ENCODE assay signal across 23 cellular contexts in the genomic region with DNA sequence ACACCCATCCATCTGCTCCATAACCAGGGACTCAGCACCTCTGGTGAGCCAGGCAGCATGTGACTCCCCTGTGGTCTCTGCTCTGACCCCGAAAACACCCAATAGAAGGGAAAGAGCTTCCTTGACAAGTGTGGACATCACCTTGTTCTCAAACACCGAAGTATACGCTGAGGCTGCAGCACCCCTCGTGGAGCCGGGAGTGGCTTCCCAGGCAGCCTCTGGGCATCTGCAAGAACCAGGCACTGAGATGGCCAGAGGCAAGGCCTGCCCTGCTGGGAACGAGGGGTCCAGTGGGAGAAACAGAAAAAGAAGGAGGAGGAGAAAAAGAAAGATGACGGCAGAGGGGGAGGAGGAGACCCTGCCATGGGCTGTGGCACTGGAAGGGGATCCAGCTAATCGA. TPM values are rescaled to one million over a fixed set of nuclear protein-coding genes. Genes with fewer than 3 reads are reported as not detected.
A peak's percentile ranks its signal among the peaks of the same experiment; 100 is the strongest.
DNase-seq lines count a peak whose midpoint lies in the region; ATAC-seq, FAIRE-seq and TF ChIP-seq lines count a peak whose summit lies in the region.
"Had no signal": no experiment of that assay in that cellular context is flagged by ENCODE, and none has a peak within 500 bp of the region (broad histone marks: within the 10 kb centered on the region; RNA-seq: fewer than 3 reads in every experiment).

No MANE protein-coding gene starts in this region.

- H3K27ac ChIP-seq in osteoblast (ENCODE audit: low read depth, low read length) (no peak overlapping the region), upper lobe of right lung (no peak overlapping the region), HepG2 (ENCODE audit: extremely low read length, insufficient read depth, low read length) (no peak overlapping the region)
- H3K27ac ChIP-seq: A549, GM23248 had no signal

- H3K36me3 ChIP-seq in osteoblast (ENCODE audit: insufficient read depth, low read length) (no peaks in the 10 kb centered on the region), upper lobe of right lung (no peaks in the 10 kb centered on the region), HepG2 (replicated peaks in 1 of 2; ENCODE audit: control insufficient read depth in 1 of 2, insufficient read depth in 2 of 2, low read length in 2 of 2) (no peaks in the 10 kb centered on the region)
- H3K36me3 ChIP-seq: BE2C; BLaER1 treated with 17β-estradiol and CSF1 and Interleukin-3, amounts not matched to agents 10 nM and 100 nM had no signal

- TF ChIP-seq CTCF in natural killer cell (IDR thresholded peaks at IDR 0.05) (no peak), neural crest cell (conservative IDR thresholded peaks at IDR 0.05) (no peak), osteoblast (IDR thresholded peaks at IDR 0.05; ENCODE audit: extremely low read depth, low read depth, low read length) (no peak), upper lobe of right lung (IDR thresholded peaks at IDR 0.05) (no peak), HepG2 (CRISPR knock-in tag; IDR thresholded peaks at IDR 0.05) (no peak), Calu3 (IDR thresholded peaks at IDR 0.05; ENCODE audit: unreplicated experiment) (no peak)

- no peak overlapping the region for H3K4me3 Mint-ChIP-seq in natural killer cell treated with Interleukin-12 subunit alpha and Interleukin-12 subunit beta and Interleukin-15 and Interleukin-18, amount 100 ng/mL, for 72 hours
- H3K4me3 Mint-ChIP-seq in natural killer cell: no peak overlapping the region
- H3K4me3 Mint-ChIP-seq in neural crest cell: no peak overlapping the region
- H3K4me3 Mint-ChIP-seq in Calu3 (ENCODE audit: low read depth, unreplicated experiment): no peak overlapping the region
- H3K4me3 Mint-ChIP-seq: CD4-positive, alpha-beta memory T cell; H9 had no signal

- TF ChIP-seq POLR2A in HepG2 (IDR thresholded peaks at IDR 0.05; ENCODE audit: insufficient read depth in 1 of 2, low read depth in 2 of 2, low read length in 2 of 2): no peak

- WGBS in HepG2 (ENCODE audit: low lambda C conversion rate): 13% methylated on average over 8 of the region's 8 CpGs

- POLR2A ChIA-PET in HepG2 (lab: Yijun Ruan, JAX): no interaction called here

- no peaks in the 10 kb centered on the region for H3K4me1 ChIP-seq in osteoblast (ENCODE audit: insufficient read depth, low read length)
- H3K4me1 ChIP-seq in upper lobe of right lung: no peaks in the 10 kb centered on the region
- no peaks in the 10 kb centered on the region for H3K4me1 ChIP-seq in HepG2 (ENCODE audit: insufficient read depth, low read length)
- H3K4me1 ChIP-seq: A549, BE2C had no signal

- H3K27me3 Mint-ChIP-seq in natural killer cell treated with Interleukin-12 subunit alpha and Interleukin-12 subunit beta and Interleukin-15 and Interleukin-18, amount 100 ng/mL, for 72 hours: peaks cover 9 to 11% of the 10 kb centered on the region in 2 donors
- peaks cover 3 to 9% of the 10 kb centered on the region in 2 donors for H3K27me3 Mint-ChIP-seq in natural killer cell (ENCODE audit: low read depth in 2 of 2)
- H3K27me3 Mint-ChIP-seq in neural crest cell (ENCODE audit: low read depth): no peaks in the 10 kb centered on the region
- no peaks in the 10 kb centered on the region for H3K27me3 Mint-ChIP-seq in Calu3 (ENCODE audit: unreplicated experiment)

- H3K9ac ChIP-seq in HepG2 (ENCODE audit: insufficient read depth, low read depth, low read length): no peak overlapping the region
- H3K9ac ChIP-seq: BLaER1 treated with 17β-estradiol and CSF1 and Interleukin-3, amounts not matched to agents 10 nM and 100 nM; GM23248 had no signal

- no peak overlapping the region for H3K4me2 ChIP-seq in osteoblast (ENCODE audit: insufficient read depth, low read length)
- H3K4me2 ChIP-seq in HepG2 (ENCODE audit: low read depth, low read length): no peak overlapping the region
- H3K4me2 ChIP-seq: A549 had no signal

- H3K4me3 ChIP-seq in osteoblast (ENCODE audit: insufficient read depth, low read length) (no peak overlapping the region), upper lobe of right lung (no peak overlapping the region), HepG2 (replicated peaks in 1 of 3; ENCODE audit: insufficient read depth in 1 of 3, low read depth in 2 of 3, low read length in 3 of 3) (no peak overlapping the region)
- H3K4me3 ChIP-seq: A549; BLaER1 treated with 17β-estradiol and CSF1 and Interleukin-3, amounts not matched to agents 10 nM and 100 nM; GM23248 had no signal

- DNase-seq in natural killer cell treated with Interleukin-12 subunit alpha and Interleukin-12 subunit beta and Interleukin-15 and Interleukin-18, amount 100 ng/mL, for 72 hours (ENCODE audit: low spot score): peak; percentile 6
- no peak for DNase-seq in natural killer cell
- no peak for DNase-seq in neural crest cell (ENCODE audit: low read depth, low spot score)
- DNase-seq in osteoblast (ENCODE audit: insufficient read length, low spot score, missing footprints): peak; percentile 72
- DNase-seq in upper lobe of right lung: peak; percentile 25
- no peak for DNase-seq in HepG2 (ENCODE audit: low spot score)
- no peak for DNase-seq in T-helper 1 cell
- no peak for DNase-seq in Calu3
- DNase-seq: 8988T; ACHN; AML-193; BE2C; CD4-positive, alpha-beta memory T cell; COR-L47; DMS153; DND-41; GM23248; H9 had no signal

- ATAC-seq in natural killer cell treated with Interleukin-12 subunit alpha and Interleukin-12 subunit beta and Interleukin-15 and Interleukin-18, amount 100 ng/mL, for 72 hours: no peak
- ATAC-seq in natural killer cell: no peak
- ATAC-seq in upper lobe of right lung: no peak
- ATAC-seq in HepG2: no peak
- ATAC-seq: A549, HCT116 had no signal

- no peak for FAIRE-seq in HepG2 (lab: Jason Lieb, UNC)
- FAIRE-seq: A549, G401.6, GM12892 had no signal

- H2AFZ ChIP-seq in osteoblast (ENCODE audit: low read length): no peak overlapping the region
- no peak overlapping the region for H2AFZ ChIP-seq in HepG2 (ENCODE audit: low read length)
- H2AFZ ChIP-seq: GM23248 had no signal

- CTCF ChIA-PET in HepG2 (lab: Yijun Ruan, JAX; ENCODE audit: low intra/inter-chr PET ratio, low total read pairs) (no interaction called here), Calu3 (lab: Charles Lee) (no interaction called here)

- no peaks in the 10 kb centered on the region for H3K36me3 Mint-ChIP-seq in natural killer cell treated with Interleukin-12 subunit alpha and Interleukin-12 subunit beta and Interleukin-15 and Interleukin-18, amount 100 ng/mL, for 72 hours
- H3K36me3 Mint-ChIP-seq in natural killer cell (no peaks in the 10 kb centered on the region), neural crest cell (ENCODE audit: low read depth) (no peaks in the 10 kb centered on the region), Calu3 (ENCODE audit: insufficient read depth, unreplicated experiment) (no peaks in the 10 kb centered on the region)
- H3K36me3 Mint-ChIP-seq: CD4-positive, alpha-beta memory T cell had no signal

- no peaks in the 10 kb centered on the region for H3K9me3 Mint-ChIP-seq in natural killer cell treated with Interleukin-12 subunit alpha and Interleukin-12 subunit beta and Interleukin-15 and Interleukin-18, amount 100 ng/mL, for 72 hours
- H3K9me3 Mint-ChIP-seq in natural killer cell (no peaks in the 10 kb centered on the region), neural crest cell (no peaks in the 10 kb centered on the region), Calu3 (ENCODE audit: low read depth, unreplicated experiment) (peaks cover 5% of the 10 kb centered on the region)
- H3K9me3 Mint-ChIP-seq: CD4-positive, alpha-beta memory T cell had no signal

- TF ChIP-seq RAD21 in HepG2 (CRISPR knock-in tag; IDR thresholded peaks at IDR 0.05): no peak

- H3K9me3 ChIP-seq in osteoblast (ENCODE audit: low read depth, low read length): no peaks in the 10 kb centered on the region
- H3K9me3 ChIP-seq in upper lobe of right lung: no peaks in the 10 kb centered on the region
- H3K9me3 ChIP-seq in HepG2 (ENCODE audit: low read length): no peaks in the 10 kb centered on the region
- H3K9me3 ChIP-seq: A549; BE2C; BLaER1 treated with 17β-estradiol and CSF1 and Interleukin-3, amounts not matched to agents 10 nM and 100 nM had no signal

- in situ Hi-C loops in HepG2 (cut with HindIII; ENCODE audit: extremely low pct_ligation_motif_present, low pct_unique_long_range_greater_than_20kb): no loop called here

- H3K79me2 ChIP-seq in osteoblast (ENCODE audit: insufficient read depth, low read length): no peaks in the 10 kb centered on the region
- no peaks in the 10 kb centered on the region for H3K79me2 ChIP-seq in HepG2 (ENCODE audit: insufficient read depth, low read length)

- no TSS peak for BruUV-seq in HepG2 (replicated peaks; lab: Mats Ljungman, UMichigan)
- BruUV-seq in Calu3 (replicated peaks; lab: Mats Ljungman, UMichigan): no TSS peak

- H3K27ac Mint-ChIP-seq in natural killer cell treated with Interleukin-12 subunit alpha and Interleukin-12 subunit beta and Interleukin-15 and Interleukin-18, amount 100 ng/mL, for 72 hours: no peak overlapping the region
- H3K27ac Mint-ChIP-seq in natural killer cell (no peak overlapping the region), neural crest cell (ENCODE audit: unreplicated experiment) (peak overlapping the region; percentile 92), Calu3 (ENCODE audit: unreplicated experiment) (no peak overlapping the region)
- H3K27ac Mint-ChIP-seq: CD4-positive, alpha-beta memory T cell; H9 had no signal

- no peaks in the 10 kb centered on the region for H3K4me1 Mint-ChIP-seq in natural killer cell treated with Interleukin-12 subunit alpha and Interleukin-12 subunit beta and Interleukin-15 and Interleukin-18, amount 100 ng/mL, for 72 hours (ENCODE audit: low read depth in 2 of 2)
- H3K4me1 Mint-ChIP-seq in natural killer cell (no peaks in the 10 kb centered on the region), neural crest cell (peaks cover 22% of the 10 kb centered on the region), Calu3 (ENCODE audit: low read depth, unreplicated experiment) (no peaks in the 10 kb centered on the region)
- H3K4me1 Mint-ChIP-seq: CD4-positive, alpha-beta memory T cell had no signal

- H4K20me1 ChIP-seq in osteoblast (ENCODE audit: insufficient read depth, low read length) (no peaks in the 10 kb centered on the region), HepG2 (ENCODE audit: insufficient read depth, low read length) (no peaks in the 10 kb centered on the region)

- intact Hi-C loops in natural killer cell (cut with micrococcal nuclease): no loop called here
- intact Hi-C loops in upper lobe of right lung (cut with DNase I): no loop called here
- intact Hi-C loops in HepG2 (cut with micrococcal nuclease; ENCODE audit: unreplicated experiment): no loop called here
- intact Hi-C loops in Calu3 (cut with micrococcal nuclease; ENCODE audit: unreplicated experiment): no loop called here

- H3K27me3 ChIP-seq in osteoblast (ENCODE audit: insufficient read depth, low read length): no peaks in the 10 kb centered on the region
- H3K27me3 ChIP-seq in upper lobe of right lung: peaks cover 13% of the 10 kb centered on the region
- peaks cover 0 to 34% of the 10 kb centered on the region in 2 experiments; a peak in 2 of 5 replicates for H3K27me3 ChIP-seq in HepG2 (ENCODE audit: control insufficient read depth in 1 of 2, insufficient read depth in 2 of 2, low read length in 2 of 2)
- H3K27me3 ChIP-seq: BE2C; BLaER1 treated with 17β-estradiol and CSF1 and Interleukin-3, amounts not matched to agents 10 nM and 100 nM had no signal

- TF ChIP-seq EP300 in HepG2 (IDR thresholded peaks at IDR 0.05; ENCODE audit: low read depth in 2 of 2, low read length in 2 of 2) (no peak), HepG2 (CRISPR knock-in tag; IDR thresholded peaks at IDR 0.05; ENCODE audit: borderline replicate concordance) (no peak)

RNA-seq across cellular contexts. Expression of a gene that starts 18.2 kb away (rescaled TPM):
- not detected for total RNA-seq in natural killer cell treated with Interleukin-12 subunit alpha and Interleukin-12 subunit beta and Interleukin-15 and Interleukin-18, amount 100 ng/mL, for 72 hours
- total RNA-seq in natural killer cell (not detected), neural crest cell (1.2 and 1.4 TPM in 2 replicates), osteoblast (0.29 and 1.1 TPM in 2 replicates), upper lobe of right lung (0.52 TPM), HepG2 (2016; rRNA removed; fragmentation: Illumina TruSeq; extraction: Trizol) (not detected in 2 replicates), Calu3 (2022) (not detected in 2 replicates)
- not detected in 2 replicates for total RNA-seq in HepG2 (2016; cell fraction: cytosol; rRNA removed; fragmentation: Illumina TruSeq; extraction: Trizol; ENCODE audit: low read depth)
- not detected in 2 replicates for total RNA-seq in HepG2 (2016; cell fraction: insoluble cytoplasmic fraction; rRNA removed; fragmentation: Illumina TruSeq; extraction: Trizol)
- total RNA-seq in HepG2 (2016; cell fraction: membrane; rRNA removed; fragmentation: Illumina TruSeq; extraction: Trizol): not detected in 2 replicates
- total RNA-seq in HepG2 (2016; cell fraction: nucleus; rRNA removed; fragmentation: Illumina TruSeq; extraction: Trizol): not detected in 2 replicates
- polyA plus RNA-seq in HepG2 (2011; rRNA removed): not detected in 2 replicates
- not detected in 2 replicates for polyA plus RNA-seq in HepG2 (2011; cell fraction: cytosol; rRNA removed)
- polyA plus RNA-seq in HepG2 (2011; cell fraction: nucleus; rRNA removed): not detected in 2 replicates
- polyA plus RNA-seq in HepG2 (2012): not detected in 2 replicates
- not detected in 2 replicates for polyA plus RNA-seq in HepG2 (2016; cell fraction: cytosol; fragmentation: Illumina TruSeq; extraction: Trizol; ENCODE audit: low read depth)
- not detected in 2 replicates for polyA plus RNA-seq in HepG2 (2016; cell fraction: insoluble cytoplasmic fraction; fragmentation: Illumina TruSeq; extraction: Trizol; ENCODE audit: low read depth)
- not detected in 2 replicates for polyA plus RNA-seq in HepG2 (2016; cell fraction: membrane; fragmentation: Illumina TruSeq; extraction: Trizol; ENCODE audit: low read depth)
- polyA plus RNA-seq in HepG2 (2016; cell fraction: nucleus; fragmentation: Illumina TruSeq; extraction: Trizol; ENCODE audit: insufficient read depth, low read depth): not detected in 2 replicates
- not detected in 2 replicates for polyA minus RNA-seq in HepG2 (2011; rRNA and poly(A)+ RNA removed; ENCODE audit: low replicate concordance)
- polyA minus RNA-seq in HepG2 (2011; cell fraction: cytosol; rRNA and poly(A)+ RNA removed): not detected in 2 replicates
- not detected in 2 replicates for polyA minus RNA-seq in HepG2 (2011; cell fraction: nucleus; rRNA and poly(A)+ RNA removed)
- polyA plus RNA-seq: A549; CD4-positive, alpha-beta memory T cell had no signal

Comparison
In these comparisons a context has a peak if more than half of its experiments do, and no peak if none do; other contexts are left out.
1. DNase-seq: peak in natural killer cell treated with Interleukin-12 subunit alpha and Interleukin-12 subunit beta and Interleukin-15 and Interleukin-18, amount 100 ng/mL, for 72 hours (single experiment), osteoblast (single experiment) and upper lobe of right lung (single experiment); none in natural killer cell (single experiment), neural crest cell (single experiment), HepG2 (single experiment), T-helper 1 cell (0 of 5) and Calu3 (single experiment).